8 cellular contexts compared by ENCODE assay signal in the genomic region with DNA sequence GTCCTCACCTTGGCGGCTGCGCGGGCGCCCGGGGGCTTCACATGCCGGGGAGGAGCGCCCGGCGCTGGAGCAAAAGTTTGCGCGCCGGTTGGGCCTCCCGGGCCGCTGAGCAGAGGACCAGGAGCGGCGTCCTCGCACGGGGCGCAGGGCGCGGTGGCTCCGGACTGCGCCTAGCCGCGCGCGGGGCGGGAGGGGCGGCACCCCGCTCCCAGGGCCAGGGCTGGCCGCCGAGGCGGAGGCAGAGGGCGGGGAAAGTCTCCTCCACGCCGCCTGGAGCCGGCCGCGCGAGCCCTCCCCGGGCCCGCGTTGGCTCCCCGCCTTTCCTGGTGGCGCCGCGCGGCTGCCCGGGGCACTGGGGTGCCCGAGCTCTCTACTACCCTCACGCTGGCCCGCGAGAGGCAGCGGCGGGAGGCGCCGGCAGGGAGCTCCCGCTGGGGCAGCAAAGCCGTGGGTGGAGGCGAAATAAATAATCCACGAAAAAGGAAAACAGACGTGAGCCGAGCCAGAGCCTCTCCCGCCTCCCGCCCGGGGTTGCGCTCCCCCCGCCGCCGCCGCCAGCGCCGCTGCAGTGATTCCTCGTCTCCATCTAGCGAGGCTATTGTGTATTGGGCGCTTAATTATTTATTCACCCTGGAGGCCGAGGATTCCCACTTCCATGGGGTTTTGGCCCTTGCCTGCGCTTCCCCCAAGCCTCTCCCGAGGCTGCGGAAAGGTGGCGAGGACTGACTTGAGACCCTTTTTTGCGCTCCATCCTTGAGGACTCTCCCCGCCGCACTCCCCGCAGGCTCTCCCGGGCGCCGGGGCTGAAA. TPM values are rescaled to one million over a fixed set of nuclear protein-coding genes. Genes with fewer than 3 reads are reported as not detected.
A peak's percentile ranks its signal among the peaks of the same experiment; 100 is the strongest.
DNase-seq lines count a peak whose midpoint lies in the region; ATAC-seq and TF ChIP-seq lines count a peak whose summit lies in the region.

No MANE protein-coding gene starts in this region.

- peak; percentile 74 for DNase-seq in COR-L47 (lab: John Stamatoyannopoulos, UW)
- peak; percentile 28 to 36 for DNase-seq in NCI-H1930 (lab: John Stamatoyannopoulos, UW)
- no peak for DNase-seq in coronary artery (ENCODE audit: low spot score)
- no peak for DNase-seq in lung (ENCODE audit: low spot score)
- DNase-seq in activated CD8-positive, alpha-beta memory T cell treated with anti-CD3 and anti-CD28 coated beads, Interleukin-2, amount 50 U/mL, for 4 hours: no peak

- peaks cover 25% of the 10 kb centered on the region for H3K27me3 ChIP-seq in lung (ENCODE audit: control insufficient read depth, insufficient read depth)

- H3K9me3 ChIP-seq in lung (ENCODE audit: control insufficient read depth in 2 of 2, insufficient read depth in 1 of 2, low read length in 1 of 2): peaks cover 0 to 7% of the 10 kb centered on the region in 2 donors

- TF ChIP-seq CTCF in coronary artery (IDR thresholded peaks at IDR 0.05) (peak; percentile 18), lung (IDR thresholded peaks at IDR 0.05; ENCODE audit: control extremely low read depth, extremely low read depth) (no peak)

- H3K27ac ChIP-seq in coronary artery (peak overlapping the region in 1 of 2 donors; percentile 80), lung (ENCODE audit: low read depth in 1 of 2, low read length in 1 of 2) (peak overlapping the region in 1 of 2 donors; percentile 84), urinary bladder (ENCODE audit: low read depth) (peak overlapping the region; percentile 69)

- H3K36me3 ChIP-seq in lung (ENCODE audit: control insufficient read depth in 2 of 2, insufficient read depth in 2 of 2, low read length in 2 of 2) (no peaks in the 10 kb centered on the region), urinary bladder (ENCODE audit: insufficient read depth) (no peaks in the 10 kb centered on the region)

- H3K4me1 ChIP-seq in lung (ENCODE audit: control insufficient read depth in 2 of 2, insufficient read depth in 2 of 2, low read length in 2 of 2) (peaks cover 0 to 8% of the 10 kb centered on the region in 2 donors), urinary bladder (ENCODE audit: insufficient read depth) (no peaks in the 10 kb centered on the region)

- H3K4me3 ChIP-seq in coronary artery: peak overlapping the region; percentile 78
- no peak overlapping the region for H3K4me3 ChIP-seq in lung
- peak overlapping the region; percentile 66 for H3K4me3 ChIP-seq in urinary bladder (ENCODE audit: low read depth, low read length)

- WGBS in lung, 2 donors: 1 to 3% methylated on average over 37 to 88 of the region's 88 CpGs
- WGBS in urinary bladder: 1% methylated on average over 88 of the region's 88 CpGs

- peak; percentile 38 for ATAC-seq in lung (ENCODE audit: insufficient read depth, low FRiP score)
- no peak for ATAC-seq in GM21367 (IDR thresholded peaks at IDR 0.05; ENCODE audit: unreplicated experiment)
- ATAC-seq in GM19455 (IDR thresholded peaks at IDR 0.05; ENCODE audit: unreplicated experiment): no peak

RNA-seq across cellular contexts. Expression of a gene that starts 0.5 kb away (rescaled TPM):
- total RNA-seq in lung (under 1 TPM; 0.40 to 0.65 TPM), urinary bladder (1.3 TPM)
- polyA plus RNA-seq in lung (under 1 TPM; 0.22 to 0.78 TPM), urinary bladder (17.4 TPM)

Comparison
In these comparisons a context has a peak if more than half of its experiments do, and no peak if none do; other contexts are left out.
1. DNase-seq: peak in COR-L47 (single experiment) and NCI-H1930 (2 of 2); none in coronary artery (single experiment), lung (single experiment) and activated CD8-positive, alpha-beta memory T cell treated with anti-CD3 and anti-CD28 coated beads, Interleukin-2, amount 50 U/mL, for 4 hours (single experiment).